8 cellular contexts compared by ENCODE assay signal in genomic region chrX:101931104-101931493, GRCh38. TPM values are rescaled to one million over a fixed set of nuclear protein-coding genes. Genes with fewer than 3 reads are reported as not detected.
DNase-seq lines count a peak whose midpoint lies in the region; ATAC-seq, FAIRE-seq and TF ChIP-seq lines count a peak whose summit lies in the region.

No MANE protein-coding gene starts in this region.

- H3K9ac ChIP-seq in HepG2 (ENCODE audit: insufficient read depth, low read depth, low read length): no peak overlapping the region

- H3K27me3 Mint-ChIP-seq in activated T-cell treated with anti-CD3 and anti-CD28 coated beads, Interleukin-2, amount 50 U/mL, for 4 hours (ENCODE audit: low read depth): no peaks in the 10 kb centered on the region

- no peak for TF ChIP-seq RAD21 in HepG2 (CRISPR knock-in tag; IDR thresholded peaks at IDR 0.05)

- no peak for TF ChIP-seq POLR2A in HepG2 (IDR thresholded peaks at IDR 0.05; ENCODE audit: insufficient read depth in 1 of 2, low read depth in 2 of 2, low read length in 2 of 2)
- no peak for TF ChIP-seq POLR2A in thyroid gland (IDR thresholded peaks at IDR 0.05)

- WGBS in HepG2 (ENCODE audit: low lambda C conversion rate): under 1% methylated on average over 7 of the region's 7 CpGs
- 1 to 2% methylated on average over 7 of the region's 7 CpGs for WGBS in thyroid gland, 2 donors

- H3K4me1 ChIP-seq in ascending aorta: no peaks in the 10 kb centered on the region
- H3K4me1 ChIP-seq in HepG2 (ENCODE audit: insufficient read depth, low read length): no peaks in the 10 kb centered on the region; the same call in 1 of the 2 replicates
- H3K4me1 ChIP-seq in thyroid gland: no peaks in the 10 kb centered on the region

- no peaks in the 10 kb centered on the region for H3K36me3 Mint-ChIP-seq in activated T-cell treated with anti-CD3 and anti-CD28 coated beads, Interleukin-2, amount 50 U/mL, for 4 hours (ENCODE audit: insufficient read depth)

- peak overlapping the region; percentile 55; the same call in 1 of the 2 replicates for H3K4me2 ChIP-seq in HepG2 (ENCODE audit: low read depth, low read length)

- H3K36me3 ChIP-seq in ascending aorta (no peaks in the 10 kb centered on the region), HepG2 (replicated peaks in 1 of 2; ENCODE audit: control insufficient read depth in 1 of 2, insufficient read depth in 2 of 2, low read length in 2 of 2) (no peaks in the 10 kb centered on the region), thyroid gland (no peaks in the 10 kb centered on the region)

- no peak for DNase-seq in activated T-cell treated with anti-CD3 and anti-CD28 coated beads, Interleukin-2, amount 50 U/mL, for 4 hours
- no peak for DNase-seq in activated T-cell treated with anti-CD3 and anti-CD28 coated beads for 4 hours
- no peak for DNase-seq in ascending aorta (ENCODE audit: low spot score in 2 of 2)
- DNase-seq in HepG2 (ENCODE audit: low spot score): no peak
- DNase-seq in thyroid gland: no peak
- DNase-seq in HCEC 1CT: no peak
- DNase-seq in activated CD4-positive, alpha-beta T cell treated with anti-CD3 and anti-CD28 coated beads for 1 hour: no peak

- no peak for FAIRE-seq in HepG2 (lab: Jason Lieb, UNC)

- peaks cover 13% of the 10 kb centered on the region for H3K4me1 Mint-ChIP-seq in activated T-cell treated with anti-CD3 and anti-CD28 coated beads, Interleukin-2, amount 50 U/mL, for 4 hours (ENCODE audit: low read depth)

- peak overlapping the region; percentile 84 for H3K4me3 Mint-ChIP-seq in activated T-cell treated with anti-CD3 and anti-CD28 coated beads, Interleukin-2, amount 50 U/mL, for 4 hours

- H3K4me3 ChIP-seq in ascending aorta (peak overlapping the region; percentile 56 to 87), HepG2 (replicated peaks in 1 of 3; ENCODE audit: insufficient read depth in 1 of 3, low read depth in 2 of 3, low read length in 3 of 3) (peak overlapping the region; percentile 4 to 41 (median 40); a peak in 5 of 6 replicates), thyroid gland (replicated peaks in 1 of 3) (peak overlapping the region in 2 of 3 donors; percentile 54 to 76)

- no peaks in the 10 kb centered on the region for H3K9me3 Mint-ChIP-seq in activated T-cell treated with anti-CD3 and anti-CD28 coated beads, Interleukin-2, amount 50 U/mL, for 4 hours

- no peak for TF ChIP-seq CTCF in ascending aorta (IDR thresholded peaks at IDR 0.05)
- TF ChIP-seq CTCF in HepG2 (CRISPR knock-in tag; IDR thresholded peaks at IDR 0.05): no peak
- TF ChIP-seq CTCF in thyroid gland (IDR thresholded peaks at IDR 0.05): no peak

- no peaks in the 10 kb centered on the region for H3K79me2 ChIP-seq in HepG2 (ENCODE audit: insufficient read depth, low read length)

- CTCF ChIA-PET in HepG2 (lab: Yijun Ruan, JAX; ENCODE audit: low intra/inter-chr PET ratio, low total read pairs): no interaction called here

- no peaks in the 10 kb centered on the region for H4K20me1 ChIP-seq in HepG2 (ENCODE audit: insufficient read depth, low read length)

- TF ChIP-seq EP300 in HepG2 (IDR thresholded peaks at IDR 0.05; ENCODE audit: low read depth in 2 of 2, low read length in 2 of 2) (no peak), HepG2 (CRISPR knock-in tag; IDR thresholded peaks at IDR 0.05; ENCODE audit: borderline replicate concordance) (no peak)

- no peaks in the 10 kb centered on the region for H3K27me3 ChIP-seq in ascending aorta
- no peaks in the 10 kb centered on the region for H3K27me3 ChIP-seq in HepG2 (ENCODE audit: control insufficient read depth in 1 of 2, insufficient read depth in 2 of 2, low read length in 2 of 2)
- peaks cover 7% of the 10 kb centered on the region for H3K27me3 ChIP-seq in thyroid gland

- no TSS peak for BruUV-seq in HepG2 (replicated peaks; lab: Mats Ljungman, UMichigan)

- H2AFZ ChIP-seq in HepG2 (ENCODE audit: low read length): no peak overlapping the region

- no peak for ATAC-seq in activated T-cell treated with anti-CD3 and anti-CD28 coated beads, Interleukin-2, amount 50 U/mL, for 4 hours
- ATAC-seq in HG03442 (IDR thresholded peaks at IDR 0.05; ENCODE audit: unreplicated experiment): peak; percentile 3
- ATAC-seq in HepG2: no peak

- H3K27ac ChIP-seq in ascending aorta: peak overlapping the region; percentile 96 to 99
- no peak overlapping the region for H3K27ac ChIP-seq in HepG2 (ENCODE audit: extremely low read length, insufficient read depth, low read length)
- peak overlapping the region; percentile 93 to 98 (median 96) for H3K27ac ChIP-seq in thyroid gland

- no peaks in the 10 kb centered on the region for H3K9me3 ChIP-seq in ascending aorta
- no peaks in the 10 kb centered on the region for H3K9me3 ChIP-seq in HepG2 (ENCODE audit: low read length)
- H3K9me3 ChIP-seq in thyroid gland: no peaks in the 10 kb centered on the region

- POLR2A ChIA-PET in HepG2 (lab: Yijun Ruan, JAX): no interaction called here

- in situ Hi-C loops in HepG2 (cut with HindIII; ENCODE audit: extremely low pct_ligation_motif_present, low pct_unique_long_range_greater_than_20kb): no loop called here

- intact Hi-C loops in ascending aorta (cut with DNase I): loop anchor here (5.0 to 10.0 kb wide), 5 partner anchors 194 to 1756 kb away; partner anchors contain the start of genes MORF4L2, RPL36A and TCEAL2
- intact Hi-C loops in HepG2 (cut with micrococcal nuclease; ENCODE audit: unreplicated experiment): no loop called here
- intact Hi-C loops in thyroid gland (cut with DNase I): no loop called here

TF ChIP-seq in HepG2, 621 proteins besides CTCF, POLR2A, EP300 and RAD21:
- TF ChIP-seq ZNF160 (CRISPR knock-in tag; IDR thresholded peaks at IDR 0.05): no peak
- TF ChIP-seq SOX6 (IDR thresholded peaks at IDR 0.05): no peak
- TF ChIP-seq SOX6 (CRISPR knock-in tag; IDR thresholded peaks at IDR 0.05): no peak
- TF ChIP-seq TBX3 (IDR thresholded peaks at IDR 0.05; ENCODE audit: borderline replicate concordance): no peak
- no peak for TF ChIP-seq IKZF1 (IDR thresholded peaks at IDR 0.05)
- no peak for TF ChIP-seq ZNF367 (CRISPR knock-in tag; IDR thresholded peaks at IDR 0.05; ENCODE audit: borderline replicate concordance)
- TF ChIP-seq EED (CRISPR knock-in tag; IDR thresholded peaks at IDR 0.05): no peak
- no peak for TF ChIP-seq KLF15 (CRISPR knock-in tag; IDR thresholded peaks at IDR 0.05; ENCODE audit: borderline replicate concordance)
- no peak for TF ChIP-seq MTA1 (CRISPR knock-in tag; IDR thresholded peaks at IDR 0.05; ENCODE audit: borderline replicate concordance)
- TF ChIP-seq ZNF589 (CRISPR knock-in tag; conservative IDR thresholded peaks at IDR 0.05): no peak
- TF ChIP-seq ZNF280B (CRISPR knock-in tag; IDR thresholded peaks at IDR 0.05; ENCODE audit: borderline replicate concordance): no peak
TF ChIP-seq in HepG2: peak in this region for 0.

RNA-seq across cellular contexts. Expression of gene ZMAT1, which starts 0.7 kb away (rescaled TPM):
- 1 to 10 TPM in 2 of 3 donors, under 1 TPM in 1; 0.95 to 1.1 (median 1.1) TPM for total RNA-seq in activated T-cell treated with anti-CD3 and anti-CD28 coated beads, Interleukin-2, amount 50 U/mL, for 4 hours
- total RNA-seq in ascending aorta: 0.96 TPM
- 0.02 TPM in 1 of 2 replicates, not detected in the other for total RNA-seq in HepG2 (2016; rRNA removed; fragmentation: Illumina TruSeq; extraction: Trizol)
- not detected in 2 replicates for total RNA-seq in HepG2 (2016; cell fraction: cytosol; rRNA removed; fragmentation: Illumina TruSeq; extraction: Trizol; ENCODE audit: low read depth)
- total RNA-seq in HepG2 (2016; cell fraction: insoluble cytoplasmic fraction; rRNA removed; fragmentation: Illumina TruSeq; extraction: Trizol): not detected in 2 replicates
- not detected in 2 replicates for total RNA-seq in HepG2 (2016; cell fraction: membrane; rRNA removed; fragmentation: Illumina TruSeq; extraction: Trizol)
- total RNA-seq in HepG2 (2016; cell fraction: nucleus; rRNA removed; fragmentation: Illumina TruSeq; extraction: Trizol): not detected in 2 replicates
- polyA plus RNA-seq in HepG2 (2011; rRNA removed): 0.01 TPM in 2 replicates
- not detected in 2 replicates for polyA plus RNA-seq in HepG2 (2011; cell fraction: cytosol; rRNA removed)
- polyA plus RNA-seq in HepG2 (2011; cell fraction: nucleus; rRNA removed): 0.03 TPM in 1 of 2 replicates, not detected in the other
- polyA plus RNA-seq in HepG2 (2012): not detected in 2 replicates
- polyA plus RNA-seq in HepG2 (2016; cell fraction: cytosol; fragmentation: Illumina TruSeq; extraction: Trizol; ENCODE audit: low read depth): not detected in 2 replicates
- polyA plus RNA-seq in HepG2 (2016; cell fraction: insoluble cytoplasmic fraction; fragmentation: Illumina TruSeq; extraction: Trizol; ENCODE audit: low read depth): not detected in 2 replicates
- polyA plus RNA-seq in HepG2 (2016; cell fraction: membrane; fragmentation: Illumina TruSeq; extraction: Trizol; ENCODE audit: low read depth): not detected in 2 replicates
- 0.08 TPM in 1 of 2 replicates, not detected in the other for polyA plus RNA-seq in HepG2 (2016; cell fraction: nucleus; fragmentation: Illumina TruSeq; extraction: Trizol; ENCODE audit: insufficient read depth, low read depth)
- not detected in 2 replicates for polyA minus RNA-seq in HepG2 (2011; rRNA and poly(A)+ RNA removed; ENCODE audit: low replicate concordance)
- polyA minus RNA-seq in HepG2 (2011; cell fraction: cytosol; rRNA and poly(A)+ RNA removed): not detected in 2 replicates
- polyA minus RNA-seq in HepG2 (2011; cell fraction: nucleus; rRNA and poly(A)+ RNA removed): not detected in 2 replicates
- total RNA-seq in thyroid gland: 10 to 100 TPM; 21.4 to 35.1 (median 32.4) TPM

Comparison
In these comparisons a context has a peak if more than half of its experiments do, and no peak if none do; other contexts are left out.
1. RNA of gene ZMAT1, which starts 0.7 kb away (total RNA-seq): 21.4 to 35.1 TPM in thyroid gland; 0.95 to 1.1 TPM in activated T-cell treated with anti-CD3 and anti-CD28 coated beads, Interleukin-2, amount 50 U/mL, for 4 hours, 0.96 TPM in ascending aorta (single experiment) and 0.02 TPM in HepG2; every median in the first group is over 10 times any median in the second.
2. Peak in every context shown above with its lines, with median percentiles within 50 percentile points of each other: H3K4me3 ChIP-seq.